ENCODE assay signal across 21 cellular contexts in genomic region chr19:21680026-21680425, GRCh38.
DNase-seq lines count a peak whose midpoint lies in the region; FAIRE-seq and TF ChIP-seq lines count a peak whose summit lies in the region.
"Had no signal": no experiment of that assay in that cellular context is flagged by ENCODE, and none has a peak within 500 bp of the region (broad histone marks: within the 10 kb centered on the region; RNA-seq: fewer than 3 reads in every experiment).

No MANE protein-coding gene starts in this region.

- H4K5ac ChIP-seq in H1 (ENCODE audit: insufficient read length, low read depth, low read length) = no peak overlapping the region

- H3K27me3 ChIP-seq in H1 (replicated peaks in 1 of 4; ENCODE audit: control insufficient read depth in 3 of 4, extremely low read depth in 1 of 4, insufficient read depth in 3 of 4, low read length in 3 of 4) (no peaks in the 10 kb centered on the region), HAP-1 (ENCODE audit: low read depth) (no peaks in the 10 kb centered on the region)
- H3K27me3 ChIP-seq: BLaER1 treated with 17β-estradiol and CSF1 and Interleukin-3, amounts not matched to agents 10 nM and 100 nM had no signal

- H3K4me1 ChIP-seq in H1 (replicated peaks in 1 of 4; ENCODE audit: control insufficient read depth in 3 of 4, insufficient read depth in 4 of 4, low read length in 3 of 4) (no peaks in the 10 kb centered on the region; a peak in 1 of 7 replicates), HAP-1 (no peaks in the 10 kb centered on the region)
- H3K4me1 ChIP-seq: A549; BLaER1 treated with 17β-estradiol and CSF1 and Interleukin-3, amounts not matched to agents 10 nM and 100 nM; Caco-2 had no signal

- no peak for TF ChIP-seq CTCF in H1 (IDR thresholded peaks at IDR 0.05; ENCODE audit: control extremely low read depth in 1 of 3, insufficient read depth in 1 of 3, low read depth in 1 of 3, low read length in 3 of 3)

- H3K36me3 Mint-ChIP-seq in activated CD4-positive, alpha-beta T cell treated with anti-CD3 and anti-CD28 coated beads, Interleukin-2, amount 10 ng/mL, durations not matched to agents 24 days and 14 days (ENCODE audit: low read depth) = no peaks in the 10 kb centered on the region
- H3K36me3 Mint-ChIP-seq: CD8-positive, alpha-beta T cell had no signal

- H3K9me3 Mint-ChIP-seq in activated CD4-positive, alpha-beta T cell treated with anti-CD3 and anti-CD28 coated beads, Interleukin-2, amount 10 ng/mL, durations not matched to agents 24 days and 14 days = peaks cover 29% of the 10 kb centered on the region
- H3K9me3 Mint-ChIP-seq: CD8-positive, alpha-beta T cell had no signal

- no peak overlapping the region for H3K14ac ChIP-seq in H1 (ENCODE audit: insufficient read length)

- no peak overlapping the region for H3K4me2 ChIP-seq in H1 (ENCODE audit: insufficient read depth in 1 of 2, low read depth in 2 of 2, low read length in 2 of 2)
- H3K4me2 ChIP-seq: A549; BLaER1 treated with 17β-estradiol and CSF1 and Interleukin-3, amounts not matched to agents 10 nM and 100 nM had no signal

- no peak overlapping the region for H3K27ac ChIP-seq in H1 (ENCODE audit: low read depth, low read length)
- H3K27ac ChIP-seq: 22Rv1; A549; BLaER1 treated with 17β-estradiol and CSF1 and Interleukin-3, amounts not matched to agents 10 nM and 100 nM; C4-2B had no signal

- H2BK120ac ChIP-seq in H1 (replicated peaks; ENCODE audit: low read depth, low read length) = no peak overlapping the region

- in situ Hi-C loops in HAP-1 (cut with MboI; ENCODE audit: low sequenced_read_pairs) = no loop called here

- no peak overlapping the region for H2BK15ac ChIP-seq in H1 (ENCODE audit: low read length)

- H4K91ac ChIP-seq in H1 (replicated peaks; ENCODE audit: insufficient read length, low read length) = no peak overlapping the region

- H3K36me3 ChIP-seq in H1 (ENCODE audit: control insufficient read depth in 2 of 4, insufficient read depth in 4 of 4, low read length in 3 of 4) = peaks cover 0 to 5% (median 2%) of the 10 kb centered on the region in 4 experiments; a peak in 2 of 8 replicates
- no peaks in the 10 kb centered on the region for H3K36me3 ChIP-seq in HAP-1 (replicated peaks)
- H3K36me3 ChIP-seq: BLaER1 treated with 17β-estradiol and CSF1 and Interleukin-3, amounts not matched to agents 10 nM and 100 nM had no signal

- no peaks in the 10 kb centered on the region for H3K23me2 ChIP-seq in H1 (ENCODE audit: low read depth, low read length)

- H3K4me3 ChIP-seq in H1 (ENCODE audit: extremely low read depth in 1 of 4, insufficient read depth in 2 of 4, low read depth in 3 of 4, low read length in 4 of 4) = peak overlapping the region in 1 of 4 experiments; percentile 17; a peak in 1 of 8 replicates
- H3K4me3 ChIP-seq in HAP-1 = no peak overlapping the region
- H3K4me3 ChIP-seq: A549; BLaER1 treated with 17β-estradiol and CSF1 and Interleukin-3, amounts not matched to agents 10 nM and 100 nM had no signal

- no peak overlapping the region for H3K18ac ChIP-seq in H1 (ENCODE audit: extremely low read depth, low read length)

- TF ChIP-seq POLR2A in H1 (IDR thresholded peaks at IDR 0.05; ENCODE audit: control extremely low read depth in 1 of 2, low read depth in 2 of 2, low read length in 2 of 2) = no peak

- H2BK5ac ChIP-seq in H1 (ENCODE audit: low read depth, low read length) = no peak overlapping the region

- intact Hi-C loops in activated CD4-positive, alpha-beta T cell treated with anti-CD3 and anti-CD28 coated beads, Interleukin-2, amount 10 ng/mL, durations not matched to agents 24 days and 14 days (cut with micrococcal nuclease) = no loop called here

- H3K79me2 ChIP-seq in H1 (ENCODE audit: control insufficient read depth in 1 of 2, insufficient read depth in 2 of 2, low read length in 2 of 2) = no peaks in the 10 kb centered on the region

- H2AK5ac ChIP-seq in H1 (ENCODE audit: low read depth, low read length) = no peak overlapping the region

- H3K9me3 ChIP-seq in H1 (ENCODE audit: insufficient read depth in 2 of 2, low read depth in 1 of 2, low read length in 1 of 2) (peaks cover 19 to 26% of the 10 kb centered on the region in 2 experiments), HAP-1 (no peaks in the 10 kb centered on the region)
- H3K9me3 ChIP-seq: A549, Caco-2 had no signal

- H3K27ac Mint-ChIP-seq in activated CD4-positive, alpha-beta T cell treated with anti-CD3 and anti-CD28 coated beads, Interleukin-2, amount 10 ng/mL, durations not matched to agents 24 days and 14 days = no peak overlapping the region
- H3K27ac Mint-ChIP-seq: B cell; CD4-positive, alpha-beta T cell; CD8-positive, alpha-beta T cell had no signal

- no peak overlapping the region for H2BK12ac ChIP-seq in H1 (ENCODE audit: low read depth, low read length)

- CTCF ChIA-PET in H1 (lab: Charles Lee; ENCODE audit: partially characterized antibody) = interaction anchor here (0.6 to 1.3 kb wide), 2 partner anchors 9 to 615 kb away, joined by 3 read pairs; no protein-coding TSS in a partner anchor

- no peaks in the 10 kb centered on the region for H4K20me1 ChIP-seq in H1 (replicated peaks in 1 of 2; ENCODE audit: control insufficient read depth in 1 of 2, insufficient read depth in 2 of 2, low read length in 2 of 2)
- H4K20me1 ChIP-seq: BLaER1 treated with 17β-estradiol and CSF1 and Interleukin-3, amounts not matched to agents 10 nM and 100 nM had no signal

- TF ChIP-seq RAD21 in H1 (IDR thresholded peaks at IDR 0.05 in 1 of 2, conservative IDR thresholded peaks at IDR 0.05 in 1 of 2; ENCODE audit: low read depth in 2 of 2, low read length in 2 of 2) = no peak

- H3K9ac ChIP-seq in H1 (replicated peaks in 1 of 4; ENCODE audit: extremely low read depth in 1 of 4, low read depth in 3 of 4, low read length in 3 of 4) = no peak overlapping the region
- H3K9ac ChIP-seq: BLaER1 treated with 17β-estradiol and CSF1 and Interleukin-3, amounts not matched to agents 10 nM and 100 nM had no signal

- no peak overlapping the region for H3K4ac ChIP-seq in H1 (replicated peaks; ENCODE audit: insufficient read length, low read depth, low read length)

- H3K4me3 Mint-ChIP-seq in activated CD4-positive, alpha-beta T cell treated with anti-CD3 and anti-CD28 coated beads, Interleukin-2, amount 10 ng/mL, durations not matched to agents 24 days and 14 days = no peak overlapping the region
- H3K4me3 Mint-ChIP-seq: B cell; CD4-positive, alpha-beta T cell; CD8-positive, alpha-beta T cell had no signal

- no peak overlapping the region for H3K23ac ChIP-seq in H1 (ENCODE audit: insufficient read length)

- H3K79me1 ChIP-seq in H1 (ENCODE audit: low read depth, low read length) = no peaks in the 10 kb centered on the region

- no peaks in the 10 kb centered on the region for H3K4me1 Mint-ChIP-seq in activated CD4-positive, alpha-beta T cell treated with anti-CD3 and anti-CD28 coated beads, Interleukin-2, amount 10 ng/mL, durations not matched to agents 24 days and 14 days
- H3K4me1 Mint-ChIP-seq: B cell had no signal

- no peak overlapping the region for H4K8ac ChIP-seq in H1 (ENCODE audit: extremely low read depth, insufficient read depth, low read length)

- H2BK20ac ChIP-seq in H1 (ENCODE audit: low read length) = no peak overlapping the region

- FAIRE-seq in H1 (lab: Jason Lieb, UNC) = peak; percentile 78
- FAIRE-seq: A549, D721Med, G401.6, GM12891, GM19239 had no signal

- H3K56ac ChIP-seq in H1 (replicated peaks; ENCODE audit: insufficient read length, low read depth, low read length) = no peak overlapping the region

- no peak for TF ChIP-seq EP300 in H1 (IDR thresholded peaks at IDR 0.05; ENCODE audit: borderline replicate concordance in 1 of 2, low read depth in 2 of 2, low read length in 2 of 2)

- no peak overlapping the region for H2AFZ ChIP-seq in H1 (ENCODE audit: low read length)

- no peaks in the 10 kb centered on the region for H3K27me3 Mint-ChIP-seq in activated CD4-positive, alpha-beta T cell treated with anti-CD3 and anti-CD28 coated beads, Interleukin-2, amount 10 ng/mL, durations not matched to agents 24 days and 14 days
- H3K27me3 Mint-ChIP-seq: B cell had no signal

- DNase-seq in activated CD4-positive, alpha-beta T cell treated with anti-CD3 and anti-CD28 coated beads, Interleukin-2, amount 10 ng/mL, durations not matched to agents 24 days and 14 days = peak; percentile 3
- DNase-seq in activated CD4-positive, alpha-beta T cell treated with anti-CD3 and anti-CD28 coated beads for 1 hour = no peak
- DNase-seq in H1 (ENCODE audit: low read depth in 1 of 2, low spot score in 2 of 2) (no peak), iPS DF 19.7 (ENCODE audit: low read depth, low spot score) (peak; percentile 38), HAP-1 (ENCODE audit: low spot score in 2 of 2) (no peak), NK-92 (lab: John Stamatoyannopoulos, UW; ENCODE audit: unreplicated experiment) (no peak)
- no peak for DNase-seq in activated naive CD4-positive, alpha-beta T cell treated with anti-CD3 and anti-CD28 coated beads, Interleukin-2, amount 50 U/mL, for 16 hours
- DNase-seq: Caco-2; Calu3; CD4-positive, alpha-beta T cell; CD8-positive, alpha-beta T cell; DMS79 treated with DMSO at 0.1 percent for 48 hours had no signal

- POLR2A ChIA-PET in H1 (lab: Charles Lee; ENCODE audit: partially characterized antibody) = no interaction called here

- WGBS in H1 (ENCODE audit: extremely low coverage in 1 of 2, insufficient coverage in 1 of 2, insufficient read length in 1 of 2, insufficient replicate concordance in 2 of 2, low coverage in 1 of 2, low lambda C conversion rate in 2 of 2, missing lambda C conversion rate in 1 of 2), 2 experiments = 79% methylated on average over 5 of the region's 5 CpGs; no CpG with 5 or more reads in 1 of the 2 experiments

TF ChIP-seq in H1, 55 proteins besides CTCF, POLR2A, EP300 and RAD21 (continues in another document):
- no peak for TF ChIP-seq JUN (IDR thresholded peaks at IDR 0.05; ENCODE audit: low read depth, low read length)
- no peak for TF ChIP-seq SP4 (IDR thresholded peaks at IDR 0.05; ENCODE audit: low read length)
- TF ChIP-seq GABPA (IDR thresholded peaks at IDR 0.05; ENCODE audit: borderline replicate concordance, insufficient read depth, low read length) = no peak
- TF ChIP-seq TBP (IDR thresholded peaks at IDR 0.05; ENCODE audit: low read depth, low read length) = no peak
- TF ChIP-seq RNF2 (IDR thresholded peaks at IDR 0.05; ENCODE audit: borderline replicate concordance, low read depth, low read length, missing control alignments, poor library complexity, severe bottlenecking) = no peak
- no peak for TF ChIP-seq EGR1 (IDR thresholded peaks at IDR 0.05; ENCODE audit: borderline replicate concordance, low read depth, low read length)
- TF ChIP-seq CREB1 (IDR thresholded peaks at IDR 0.05) = no peak
- TF ChIP-seq TAF7 (optimal IDR thresholded peaks at IDR 0.05; ENCODE audit: borderline replicate concordance, low read depth, low read length) = no peak
- TF ChIP-seq TAF1 (IDR thresholded peaks at IDR 0.05; ENCODE audit: low read depth, low read length) = no peak
- no peak for TF ChIP-seq KDM4A (IDR thresholded peaks at IDR 0.05; ENCODE audit: low read depth, low read length, severe bottlenecking)
- no peak for TF ChIP-seq BCL11A (IDR thresholded peaks at IDR 0.05; ENCODE audit: low read depth in 2 of 2, low read length in 2 of 2)
- no peak for TF ChIP-seq RBBP5 (IDR thresholded peaks at IDR 0.05; ENCODE audit: borderline replicate concordance, low read depth, low read length)
- no peak for TF ChIP-seq NANOG (IDR thresholded peaks at IDR 0.05; ENCODE audit: insufficient read depth, low read depth, low read length, poor library complexity, severe bottlenecking)

Comparison
In these comparisons a context has a peak if more than half of its experiments do, and no peak if none do; other contexts are left out.
1. DNase-seq: peak in activated CD4-positive, alpha-beta T cell treated with anti-CD3 and anti-CD28 coated beads, Interleukin-2, amount 10 ng/mL, durations not matched to agents 24 days and 14 days (single experiment) and iPS DF 19.7 (single experiment); none in activated CD4-positive, alpha-beta T cell treated with anti-CD3 and anti-CD28 coated beads for 1 hour (single experiment), H1 (0 of 2), HAP-1 (0 of 2), activated naive CD4-positive, alpha-beta T cell treated with anti-CD3 and anti-CD28 coated beads, Interleukin-2, amount 50 U/mL, for 16 hours (single experiment) and NK-92 (single experiment).